1 cellular context compared by ENCODE assay signal in genomic region chrX:9790866-9791265, GRCh38.
TF ChIP-seq lines count a peak whose summit lies in the region.

No MANE protein-coding gene starts in this region.

TF ChIP-seq in WTC11, 78 proteins besides CTCF, POLR2A, EP300 and RAD21 (continued from another document):
- TF ChIP-seq USF1 (CRISPR knock-in tag; IDR thresholded peaks at IDR 0.05): no peak
- TF ChIP-seq ARID4B (CRISPR knock-in tag; IDR thresholded peaks at IDR 0.05; ENCODE audit: borderline replicate concordance): no peak
- no peak for TF ChIP-seq AR (CRISPR knock-in tag; IDR thresholded peaks at IDR 0.05)
- TF ChIP-seq FOXJ3 (CRISPR knock-in tag; IDR thresholded peaks at IDR 0.05; ENCODE audit: borderline replicate concordance): no peak
